In the genomic region with DNA sequence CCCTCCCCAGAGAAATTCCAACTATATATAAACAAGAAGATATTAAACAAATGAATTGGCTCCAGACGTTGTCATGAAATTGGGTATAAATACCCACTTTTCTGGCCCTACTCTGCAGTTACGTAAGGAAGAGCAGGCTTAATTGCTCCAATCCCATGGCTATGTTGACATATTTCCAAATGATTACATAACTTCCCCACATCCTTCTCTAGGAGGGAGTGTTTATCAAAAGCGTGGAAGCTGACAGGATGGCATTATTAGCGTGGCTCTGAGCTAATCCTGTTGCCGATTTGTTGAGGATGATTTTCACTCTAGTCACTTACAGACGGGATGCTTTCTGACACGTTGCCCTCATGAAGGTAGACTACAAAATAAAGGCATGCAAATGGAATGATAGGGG, we compare ENCODE assay signal across 24 cellular contexts.
DNase-seq lines count a peak whose midpoint lies in the region; ATAC-seq, FAIRE-seq and TF ChIP-seq lines count a peak whose summit lies in the region.
"Had no signal": no experiment of that assay in that cellular context is flagged by ENCODE, and none has a peak within 500 bp of the region (broad histone marks: within the 10 kb centered on the region; RNA-seq: fewer than 3 reads in every experiment).

No MANE protein-coding gene starts in this region.

- H3K9me3 ChIP-seq in astrocyte (ENCODE audit: insufficient read depth, low read depth, low read length), result peaks cover 6% of the 10 kb centered on the region
- peaks cover 28% of the 10 kb centered on the region for H3K9me3 ChIP-seq in HepG2 (ENCODE audit: low read length)
- H3K9me3 ChIP-seq in suprapubic skin, result peaks cover 12% of the 10 kb centered on the region
- H3K9me3 ChIP-seq: gastrocnemius medialis had no signal

- H3K4me1 ChIP-seq in astrocyte (ENCODE audit: insufficient read depth, low read length) (peaks cover 10% of the 10 kb centered on the region), HepG2 (ENCODE audit: insufficient read depth, low read length) (no peaks in the 10 kb centered on the region), suprapubic skin (no peaks in the 10 kb centered on the region)
- H3K4me1 ChIP-seq: gastrocnemius medialis, neural progenitor cell had no signal

- ATAC-seq in HepG2 (no peak), HG02798 (IDR thresholded peaks at IDR 0.05; ENCODE audit: poor library complexity, unreplicated experiment) (no peak), HG03565 (IDR thresholded peaks at IDR 0.05; ENCODE audit: unreplicated experiment) (no peak)
- ATAC-seq: gastrocnemius medialis had no signal

- peak overlapping the region; percentile 58 for H3K4me2 ChIP-seq in astrocyte (ENCODE audit: low read length)
- no peak overlapping the region for H3K4me2 ChIP-seq in HepG2 (ENCODE audit: low read depth, low read length)
- H3K4me2 ChIP-seq: neural progenitor cell had no signal

- DNase-seq in AG09319 (ENCODE audit: extremely low read depth, low read depth) (peak; percentile 5), HFF-Myc (ENCODE audit: extremely low read depth, low read depth) (peak; percentile 32), astrocyte (ENCODE audit: low read depth) (peak; percentile 30), HepG2 (ENCODE audit: low spot score) (no peak), suprapubic skin (ENCODE audit: low spot score in 2 of 2) (no peak), SK-N-DZ (ENCODE audit: low spot score) (no peak)
- DNase-seq: activated CD4-positive, alpha-beta memory T cell treated with anti-CD3 and anti-CD28 coated beads, Interleukin-2, amount 10 ng/mL, durations not matched to agents 7 days and 5 days; activated naive CD8-positive, alpha-beta T cell treated with anti-CD3 and anti-CD28 coated beads, Interleukin-2, amount 10 ng/mL, durations not matched to agents 7 days and 5 days; activated T-cell treated with anti-CD3 and anti-CD28 coated beads, Interleukin-2, amount 50 U/mL, for 48 hours; caudate nucleus; effector CD4-positive, alpha-beta T cell; gastrocnemius medialis; H9; NCI-H1105 treated with DMSO at 0.1 percent for 48 hours; NCI-H2171; NCI-H82; stimulated activated CD4-positive, alpha-beta T cell treated with anti-CD3 and anti-CD28 coated beads, Interleukin-2, amount 100 ng/mL, for 24 hours; SW 1271; WERI-Rb-1 had no signal

- FAIRE-seq in astrocyte (lab: Jason Lieb, UNC) (no peak), HepG2 (lab: Jason Lieb, UNC) (no peak)
- FAIRE-seq: RCC 7860 had no signal

- CTCF ChIA-PET in HepG2 (lab: Yijun Ruan, JAX; ENCODE audit: low intra/inter-chr PET ratio, low total read pairs), result no interaction called here

- no peaks in the 10 kb centered on the region for H3K36me3 Mint-ChIP-seq in astrocyte (ENCODE audit: low read depth, unreplicated experiment)
- H3K36me3 Mint-ChIP-seq: activated naive CD8-positive, alpha-beta T cell treated with anti-CD3 and anti-CD28 coated beads, Interleukin-2, amount 10 ng/mL, durations not matched to agents 7 days and 5 days; IgD-negative memory B cell; neural progenitor cell had no signal

- H3K9me3 Mint-ChIP-seq in astrocyte (ENCODE audit: unreplicated experiment), result peaks cover 2% of the 10 kb centered on the region

- no peak for TF ChIP-seq EP300 in HepG2 (IDR thresholded peaks at IDR 0.05; ENCODE audit: low read depth in 2 of 2, low read length in 2 of 2)
- no peak for TF ChIP-seq EP300 in HepG2 (CRISPR knock-in tag; IDR thresholded peaks at IDR 0.05; ENCODE audit: borderline replicate concordance)
- no peak for TF ChIP-seq EP300 in suprapubic skin (IDR thresholded peaks at IDR 0.05)

- H4K20me1 ChIP-seq in astrocyte (ENCODE audit: insufficient read depth, low read length), result no peaks in the 10 kb centered on the region
- H4K20me1 ChIP-seq in HepG2 (ENCODE audit: insufficient read depth, low read length), result no peaks in the 10 kb centered on the region

- in situ Hi-C loops in HepG2 (cut with HindIII; ENCODE audit: extremely low pct_ligation_motif_present, low pct_unique_long_range_greater_than_20kb), result no loop called here

- TF ChIP-seq POLR2A in HepG2 (IDR thresholded peaks at IDR 0.05; ENCODE audit: insufficient read depth in 1 of 2, low read depth in 2 of 2, low read length in 2 of 2) (no peak), suprapubic skin (IDR thresholded peaks at IDR 0.05) (no peak)

- no peak overlapping the region for H3K9ac ChIP-seq in astrocyte (ENCODE audit: low read length)
- no peak overlapping the region for H3K9ac ChIP-seq in HepG2 (ENCODE audit: insufficient read depth, low read depth, low read length)
- H3K9ac ChIP-seq: neural progenitor cell had no signal

- POLR2A ChIA-PET in HepG2 (lab: Yijun Ruan, JAX), result no interaction called here

- H3K4me3 Mint-ChIP-seq in astrocyte (ENCODE audit: unreplicated experiment), result no peak overlapping the region
- H3K4me3 Mint-ChIP-seq: activated CD4-positive, alpha-beta memory T cell treated with anti-CD3 and anti-CD28 coated beads, Interleukin-2, amount 10 ng/mL, durations not matched to agents 7 days and 5 days; activated naive CD8-positive, alpha-beta T cell treated with anti-CD3 and anti-CD28 coated beads, Interleukin-2, amount 10 ng/mL, durations not matched to agents 7 days and 5 days; H9; IgD-negative memory B cell; neural progenitor cell had no signal

- intact Hi-C loops in HepG2 (cut with micrococcal nuclease; ENCODE audit: unreplicated experiment), result no loop called here

- BruUV-seq in HepG2 (replicated peaks; lab: Mats Ljungman, UMichigan), result no TSS peak

- no peaks in the 10 kb centered on the region for H3K36me3 ChIP-seq in astrocyte (ENCODE audit: insufficient read depth, low read length)
- H3K36me3 ChIP-seq in HepG2 (replicated peaks in 1 of 2; ENCODE audit: control insufficient read depth in 1 of 2, insufficient read depth in 2 of 2, low read length in 2 of 2), result no peaks in the 10 kb centered on the region
- no peaks in the 10 kb centered on the region for H3K36me3 ChIP-seq in suprapubic skin
- H3K36me3 ChIP-seq: gastrocnemius medialis, neural progenitor cell, WERI-Rb-1 had no signal

- no peaks in the 10 kb centered on the region for H3K27me3 ChIP-seq in astrocyte (ENCODE audit: insufficient read depth, low read length)
- H3K27me3 ChIP-seq in HepG2 (ENCODE audit: control insufficient read depth in 1 of 2, insufficient read depth in 2 of 2, low read length in 2 of 2), result no peaks in the 10 kb centered on the region
- H3K27me3 ChIP-seq in suprapubic skin, result no peaks in the 10 kb centered on the region
- H3K27me3 ChIP-seq: gastrocnemius medialis, neural progenitor cell had no signal

- H2AFZ ChIP-seq in astrocyte (ENCODE audit: low read depth, low read length) (no peak overlapping the region), HepG2 (ENCODE audit: low read length) (no peak overlapping the region)
- H2AFZ ChIP-seq: neural progenitor cell had no signal

- no peak for TF ChIP-seq RAD21 in HepG2 (CRISPR knock-in tag; IDR thresholded peaks at IDR 0.05)

- peaks cover 15% of the 10 kb centered on the region for H3K4me1 Mint-ChIP-seq in astrocyte (ENCODE audit: low read depth, unreplicated experiment)
- H3K4me1 Mint-ChIP-seq: activated CD4-positive, alpha-beta memory T cell treated with anti-CD3 and anti-CD28 coated beads, Interleukin-2, amount 10 ng/mL, durations not matched to agents 7 days and 5 days; activated naive CD8-positive, alpha-beta T cell treated with anti-CD3 and anti-CD28 coated beads, Interleukin-2, amount 10 ng/mL, durations not matched to agents 7 days and 5 days; H9; IgD-negative memory B cell; neural progenitor cell had no signal

- no peak overlapping the region for H3K27ac Mint-ChIP-seq in astrocyte (ENCODE audit: unreplicated experiment)
- H3K27ac Mint-ChIP-seq: activated CD4-positive, alpha-beta memory T cell treated with anti-CD3 and anti-CD28 coated beads, Interleukin-2, amount 10 ng/mL, durations not matched to agents 7 days and 5 days; activated naive CD8-positive, alpha-beta T cell treated with anti-CD3 and anti-CD28 coated beads, Interleukin-2, amount 10 ng/mL, durations not matched to agents 7 days and 5 days; H9; neural progenitor cell had no signal

- no peak overlapping the region for H3K27ac ChIP-seq in astrocyte (ENCODE audit: low read depth, low read length)
- H3K27ac ChIP-seq in HepG2 (ENCODE audit: extremely low read length, insufficient read depth, low read length), result no peak overlapping the region
- H3K27ac ChIP-seq in suprapubic skin, result no peak overlapping the region
- H3K27ac ChIP-seq: gastrocnemius medialis, neural progenitor cell, WERI-Rb-1 had no signal

- no peak for TF ChIP-seq CTCF in AG09319 (IDR thresholded peaks at IDR 0.05; ENCODE audit: low read depth, low read length)
- no peak for TF ChIP-seq CTCF in HFF-Myc (IDR thresholded peaks at IDR 0.05; ENCODE audit: low read depth, low read length, missing control alignments)
- TF ChIP-seq CTCF in astrocyte (IDR thresholded peaks at IDR 0.05; ENCODE audit: insufficient read depth, low read depth, low read length), result no peak
- TF ChIP-seq CTCF in HepG2 (CRISPR knock-in tag; IDR thresholded peaks at IDR 0.05), result no peak
- no peak for TF ChIP-seq CTCF in suprapubic skin (IDR thresholded peaks at IDR 0.05)

- 2% methylated on average over 7 of the region's 7 CpGs for WGBS in HepG2 (ENCODE audit: low lambda C conversion rate)
- 43% methylated on average over 7 of the region's 7 CpGs for WGBS in suprapubic skin

- H3K27me3 Mint-ChIP-seq in astrocyte (ENCODE audit: low read depth, unreplicated experiment), result no peaks in the 10 kb centered on the region
- H3K27me3 Mint-ChIP-seq: activated CD4-positive, alpha-beta memory T cell treated with anti-CD3 and anti-CD28 coated beads, Interleukin-2, amount 10 ng/mL, durations not matched to agents 7 days and 5 days; activated naive CD8-positive, alpha-beta T cell treated with anti-CD3 and anti-CD28 coated beads, Interleukin-2, amount 10 ng/mL, durations not matched to agents 7 days and 5 days had no signal

- H3K79me2 ChIP-seq in astrocyte (ENCODE audit: insufficient read depth, low read length) (no peaks in the 10 kb centered on the region), HepG2 (ENCODE audit: insufficient read depth, low read length) (no peaks in the 10 kb centered on the region)

- H3K4me3 ChIP-seq in HFF-Myc (replicated peaks; ENCODE audit: low read depth, low read length), result no peak overlapping the region
- no peak overlapping the region for H3K4me3 ChIP-seq in astrocyte (ENCODE audit: insufficient read depth, low read depth, low read length)
- no peak overlapping the region for H3K4me3 ChIP-seq in HepG2 (replicated peaks in 1 of 3; ENCODE audit: insufficient read depth in 1 of 3, low read depth in 2 of 3, low read length in 3 of 3)
- H3K4me3 ChIP-seq in suprapubic skin, result no peak overlapping the region
- H3K4me3 ChIP-seq: gastrocnemius medialis, neural progenitor cell had no signal

TF ChIP-seq in HepG2, 621 proteins besides CTCF, POLR2A, EP300 and RAD21 (continues in another document):
- TF ChIP-seq CEBPB (IDR thresholded peaks at IDR 0.05; ENCODE audit: borderline replicate concordance, low read depth, low read length), result peak; percentile 5; the same call in 1 of the 2 replicates
- no peak for TF ChIP-seq CHD2 (IDR thresholded peaks at IDR 0.05; ENCODE audit: low read depth, low read length)
- TF ChIP-seq, protein P1, sequence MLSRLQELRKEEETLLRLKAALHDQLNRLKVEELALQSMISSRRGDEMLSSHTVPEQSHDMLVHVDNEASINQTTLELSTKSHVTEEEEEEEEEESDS (CRISPR knock-in tag; IDR thresholded peaks at IDR 0.05; ENCODE audit: borderline replicate concordance), result no peak

Comparison
In these comparisons a context has a peak if more than half of its experiments do, and no peak if none do; other contexts are left out.
1. DNase-seq: peak in AG09319 (single experiment), HFF-Myc (single experiment) and astrocyte (single experiment); none in HepG2 (single experiment), suprapubic skin (0 of 2) and SK-N-DZ (single experiment).